Comparison of ENCODE assay signal across 8 cellular contexts in the genomic region with DNA sequence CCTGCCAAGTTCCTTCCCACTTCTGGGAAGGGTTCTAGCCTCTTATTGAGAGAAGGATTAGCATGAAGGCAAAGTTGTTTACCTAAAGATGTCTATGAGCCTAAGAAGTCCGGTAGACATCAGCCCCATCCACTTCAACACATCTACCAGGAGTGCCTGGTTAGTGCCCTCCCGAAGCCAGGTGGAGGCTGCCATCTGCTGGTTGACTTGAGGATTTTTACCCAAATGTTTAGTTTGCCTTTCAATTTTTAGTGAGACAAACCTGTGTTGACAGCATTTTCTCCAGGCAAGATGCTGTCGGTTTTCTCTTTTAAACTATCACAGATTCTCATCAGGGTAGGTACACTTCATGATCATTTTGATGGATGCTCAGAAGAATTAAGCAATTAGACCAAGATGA.
A peak's percentile ranks its signal among the peaks of the same experiment; 100 is the strongest.
DNase-seq lines count a peak whose midpoint lies in the region; ATAC-seq, FAIRE-seq and TF ChIP-seq lines count a peak whose summit lies in the region.

No MANE protein-coding gene starts in this region.

- FAIRE-seq in kidney (lab: Jason Lieb, UNC) = peak; percentile 77

- intact Hi-C loops in kidney (cut with DNase I) = loop anchor here (10.0 kb wide), 2 partner anchors 279 to 609 kb away; no protein-coding TSS in a partner anchor

- DNase-seq in G401 (ENCODE audit: low spot score) (peak; percentile 72), NCI-H226 (peak; percentile 37), caudate nucleus (lab: John Stamatoyannopoulos, UW) (peak in 49 of 61 donors; percentile 5 to 81 (median 32)), kidney (peak; percentile 75)
- peak; percentile 46 to 66 (median 60) for DNase-seq in activated CD4-positive, CD25-positive, alpha-beta regulatory T cell (lab: John Stamatoyannopoulos, UW)
- peak; percentile 82 for DNase-seq in stimulated activated CD4-positive, alpha-beta T cell treated with anti-CD3 and anti-CD28 coated beads, Interleukin-1b, Interleukin-23, amount 100 ng/mL, for 48 hours

- no peak overlapping the region for H3K4me3 ChIP-seq in kidney (ENCODE audit: low read length in 2 of 2)

- ATAC-seq in HG02885 (IDR thresholded peaks at IDR 0.05; ENCODE audit: poor library complexity, unreplicated experiment) (peak; percentile 77), HG03457 (IDR thresholded peaks at IDR 0.05; ENCODE audit: unreplicated experiment) (no peak)

- no peaks in the 10 kb centered on the region for H3K4me1 ChIP-seq in kidney (ENCODE audit: control insufficient read depth in 1 of 2, insufficient read depth in 1 of 2, low read depth in 1 of 2, low read length in 2 of 2)

- no peaks in the 10 kb centered on the region for H3K9me3 ChIP-seq in kidney (ENCODE audit: control insufficient read depth in 1 of 2, low read length in 2 of 2)

- in situ Hi-C loops in G401 (cut with HindIII; ENCODE audit: low sequenced_read_pairs) = no loop called here

- TF ChIP-seq CTCF in kidney (IDR thresholded peaks at IDR 0.05; ENCODE audit: borderline replicate concordance, extremely low read depth, insufficient read depth) = peak; percentile 82

- no peak overlapping the region for H3K27ac ChIP-seq in caudate nucleus (ENCODE audit: low read depth, low read length)
- H3K27ac ChIP-seq in kidney (ENCODE audit: low read depth in 2 of 2, low read length in 2 of 2) = no peak overlapping the region

- H3K9ac ChIP-seq in kidney (ENCODE audit: low read length in 2 of 2) = no peak overlapping the region

- no peaks in the 10 kb centered on the region for H3K36me3 ChIP-seq in kidney (ENCODE audit: control insufficient read depth in 1 of 2, insufficient read depth in 2 of 2, low read length in 2 of 2)

Comparison
In these comparisons a context has a peak if more than half of its experiments do, and no peak if none do; other contexts are left out.
1. DNase-seq: peak in every context shown above with its lines; median percentile 82 in stimulated activated CD4-positive, alpha-beta T cell treated with anti-CD3 and anti-CD28 coated beads, Interleukin-1b, Interleukin-23, amount 100 ng/mL, for 48 hours; 75 in kidney; 72 in G401; 60 in activated CD4-positive, CD25-positive, alpha-beta regulatory T cell; 37 in NCI-H226; 32 in caudate nucleus.